ENCODE assay signal across 17 cellular contexts in genomic region chr18:35443434-35443833, GRCh38. TPM values are rescaled to one million over a fixed set of nuclear protein-coding genes. Genes with fewer than 3 reads are reported as not detected.
DNase-seq lines count a peak whose midpoint lies in the region; ATAC-seq and TF ChIP-seq lines count a peak whose summit lies in the region.
"Had no signal": no experiment of that assay in that cellular context is flagged by ENCODE, and none has a peak within 500 bp of the region (broad histone marks: within the 10 kb centered on the region; RNA-seq: fewer than 3 reads in every experiment).

No MANE protein-coding gene starts in this region.

- peak overlapping the region; percentile 21 for H3K4me2 ChIP-seq in Karpas-422 (ENCODE audit: low read depth, low read length, poor library complexity, severe bottlenecking)

- H3K36me3 ChIP-seq in Karpas-422 (ENCODE audit: insufficient read depth, low read length): 0 out of 2 replicates have a peak, but pooled peaks cover 3% of the 10 kb centered on the region
- no peaks in the 10 kb centered on the region for H3K36me3 ChIP-seq in gastroesophageal sphincter
- H3K36me3 ChIP-seq in vagina: no peaks in the 10 kb centered on the region
- H3K36me3 ChIP-seq: ascending aorta, left lung, suprapubic skin had no signal

- no peak for TF ChIP-seq POLR2A in gastroesophageal sphincter (IDR thresholded peaks at IDR 0.05)
- no peak for TF ChIP-seq POLR2A in vagina (IDR thresholded peaks at IDR 0.05)

- H4K20me1 ChIP-seq in Karpas-422 (ENCODE audit: insufficient read depth, low read depth, low read length): no peaks in the 10 kb centered on the region

- ATAC-seq in gastroesophageal sphincter: no peak
- no peak for ATAC-seq in GM19455 (IDR thresholded peaks at IDR 0.05; ENCODE audit: unreplicated experiment)
- ATAC-seq: left lung had no signal

- H3K4me3 ChIP-seq in Karpas-422 (ENCODE audit: low read length) (no peak overlapping the region), gastroesophageal sphincter (no peak overlapping the region), vagina (no peak overlapping the region)
- H3K4me3 ChIP-seq: ascending aorta, left lung, suprapubic skin had no signal

- no peaks in the 10 kb centered on the region for H3K9me2 ChIP-seq in Karpas-422 (replicated peaks; ENCODE audit: insufficient read depth, low read length)

- intact Hi-C loops in vagina (cut with DNase I): no loop called here

- H3K79me2 ChIP-seq in Karpas-422 (ENCODE audit: low read length): no peaks in the 10 kb centered on the region

- DNase-seq in CD1c-positive myeloid dendritic cell (ENCODE audit: extremely low spot score) (peak; percentile 34), Karpas-422 (peak; percentile 62), SKM-1 treated with dmso at 0.1 percent for 144 hours (lab: John Stamatoyannopoulos, UW; ENCODE audit: unreplicated experiment) (peak; percentile 52), epithelial cell of prostate (ENCODE audit: low read depth, low spot score) (no peak), cerebellum (ENCODE audit: low spot score) (no peak), vagina (ENCODE audit: extremely low spot score in 2 of 2) (no peak)
- DNase-seq: activated CD8-positive, alpha-beta memory T cell treated with anti-CD3 and anti-CD28 coated beads, Interleukin-2, amount 50 U/mL, for 48 hours; CD4-positive, alpha-beta T cell; left lung; NCI-H1436 treated with DMSO at 0.1 percent for 48 hours; NCI-H524 treated with DMSO at 0.1 percent for 48 hours; SHP77 treated with DMSO at 0.1 percent for 48 hours; T-helper 1 cell had no signal

- no peak for TF ChIP-seq EP300 in gastroesophageal sphincter (IDR thresholded peaks at IDR 0.05)

- H3K27ac ChIP-seq in Karpas-422 (ENCODE audit: low read length) (peak overlapping the region; percentile 55; the same call in 1 of the 2 replicates), epithelial cell of prostate (peak overlapping the region; percentile 24), gastroesophageal sphincter (no peak overlapping the region), vagina (no peak overlapping the region)
- H3K27ac ChIP-seq: ascending aorta, left lung, suprapubic skin had no signal

- no peak for TF ChIP-seq CTCF in gastroesophageal sphincter (IDR thresholded peaks at IDR 0.05)
- TF ChIP-seq CTCF in vagina (IDR thresholded peaks at IDR 0.05): no peak

- H3K9me3 ChIP-seq in Karpas-422 (ENCODE audit: low read length): no peaks in the 10 kb centered on the region
- H3K9me3 ChIP-seq in gastroesophageal sphincter: no peaks in the 10 kb centered on the region
- no peaks in the 10 kb centered on the region for H3K9me3 ChIP-seq in vagina
- H3K9me3 ChIP-seq: ascending aorta, left lung, suprapubic skin had no signal

- peaks cover 60% of the 10 kb centered on the region for H3K4me1 ChIP-seq in Karpas-422 (ENCODE audit: low read length)
- peaks cover 0 to 14% (median 3%) of the 10 kb centered on the region in 3 donors for H3K4me1 ChIP-seq in gastroesophageal sphincter
- H3K4me1 ChIP-seq in vagina: peaks cover 20% of the 10 kb centered on the region
- H3K4me1 ChIP-seq: ascending aorta, left lung, suprapubic skin had no signal

- WGBS in gastroesophageal sphincter (ENCODE audit: low coverage in 1 of 2), 2 donors: 88 to 100% methylated on average over 1 of the region's 3 CpGs

- H3K9ac ChIP-seq in Karpas-422 (ENCODE audit: low read length): peak overlapping the region; percentile 42

- H3K27me3 ChIP-seq in Karpas-422 (ENCODE audit: low read length): no peaks in the 10 kb centered on the region
- H3K27me3 ChIP-seq in gastroesophageal sphincter: no peaks in the 10 kb centered on the region
- H3K27me3 ChIP-seq in vagina: no peaks in the 10 kb centered on the region
- H3K27me3 ChIP-seq: ascending aorta, left lung, suprapubic skin had no signal

- 0 out of 2 replicates have a peak overlapping the region, but pooled peaks have one; percentile 14 for H2AFZ ChIP-seq in Karpas-422 (ENCODE audit: low read length)

RNA-seq across cellular contexts. Expression of gene INO80C, which starts 54.3 kb away (rescaled TPM):
- 83.4 and 108 TPM in 2 replicates for total RNA-seq in Karpas-422 (2014; rRNA removed; shearing (Covaris generic); ENCODE audit: low replicate concordance)
- total RNA-seq in cerebellum (10.3 TPM), gastroesophageal sphincter (10 to 100 TPM in 1 of 4 donors, 1 to 10 TPM in 3; 5.8 to 13.6 (median 8.6) TPM), vagina (21.1 TPM)

Comparison
In these comparisons a context has a peak if more than half of its experiments do, and no peak if none do; other contexts are left out.
1. DNase-seq: peak in CD1c-positive myeloid dendritic cell (single experiment), Karpas-422 (single experiment) and SKM-1 treated with dmso at 0.1 percent for 144 hours (single experiment); none in epithelial cell of prostate (single experiment), cerebellum (single experiment) and vagina (0 of 2).
2. H3K27ac ChIP-seq: peak in Karpas-422 (single experiment) and epithelial cell of prostate (single experiment); none in gastroesophageal sphincter (0 of 4) and vagina (single experiment).